Comparison of ENCODE assay signal across 1 cellular context in genomic region chr16:89922884-89923639, GRCh38.
TF ChIP-seq lines count a peak whose summit lies in the region.

TSS of gene TUBB3 (plus strand) at chr16:89923342. CDS start at chr16:89923402, 60 bp downstream.

TF ChIP-seq in HepG2, 621 proteins besides CTCF, POLR2A, EP300 and RAD21 (continued from another document and continues in another):
- TF ChIP-seq ZNF407 (CRISPR knock-in tag; IDR thresholded peaks at IDR 0.05; ENCODE audit: not compliant biosample characterization) (no peak), CHCHD3 (CRISPR knock-in tag; IDR thresholded peaks at IDR 0.05) (peak; percentile 84), NFIC (IDR thresholded peaks at IDR 0.05; ENCODE audit: low read length) (no peak), CENPT (CRISPR knock-in tag; IDR thresholded peaks at IDR 0.05; ENCODE audit: low read depth) (peak; percentile 91), HDAC6 (IDR thresholded peaks at IDR 0.05; ENCODE audit: low read depth, low read length) (no peak), POGZ (CRISPR knock-in tag; IDR thresholded peaks at IDR 0.05) (no peak), IRX3 (CRISPR knock-in tag; IDR thresholded peaks at IDR 0.05; ENCODE audit: borderline replicate concordance, low read depth) (no peak), SIN3B (IDR thresholded peaks at IDR 0.05; ENCODE audit: low read length) (no peak), ZFP91 (CRISPR knock-in tag; IDR thresholded peaks at IDR 0.05; ENCODE audit: borderline replicate concordance) (no peak; the same call in 1 of the 2 replicates), ZNF432 (CRISPR knock-in tag; IDR thresholded peaks at IDR 0.05; ENCODE audit: borderline replicate concordance) (no peak), ZFP41 (CRISPR knock-in tag; IDR thresholded peaks at IDR 0.05; ENCODE audit: borderline replicate concordance) (no peak), ZNF572 (CRISPR knock-in tag; IDR thresholded peaks at IDR 0.05) (0 out of 2 replicates have a peak, but pooled peaks have one; percentile 61), MXD3 (CRISPR knock-in tag; IDR thresholded peaks at IDR 0.05) (no peak; the same call in 1 of the 2 replicates), DR1 (CRISPR knock-in tag; IDR thresholded peaks at IDR 0.05) (peak; percentile 75), ZFP82 (CRISPR knock-in tag; IDR thresholded peaks at IDR 0.05; ENCODE audit: borderline replicate concordance) (peak; percentile 74), ISX (CRISPR knock-in tag; conservative IDR thresholded peaks at IDR 0.05) (no peak), TEAD3 (CRISPR knock-in tag; optimal IDR thresholded peaks at IDR 0.05; ENCODE audit: borderline replicate concordance) (no peak), PREB (CRISPR knock-in tag; IDR thresholded peaks at IDR 0.05) (no peak), GATA4 (IDR thresholded peaks at IDR 0.05; ENCODE audit: borderline replicate concordance, low read depth) (peak; percentile 92), ZNF672 (CRISPR knock-in tag; IDR thresholded peaks at IDR 0.05) (no peak), KLF12 (CRISPR knock-in tag; IDR thresholded peaks at IDR 0.05; ENCODE audit: borderline replicate concordance) (no peak), SRSF9 (IDR thresholded peaks at IDR 0.05; ENCODE audit: borderline replicate concordance, insufficient read depth, low read depth, low read length, poor library complexity, severe bottlenecking) (no peak), ZBTB4 (CRISPR knock-in tag; IDR thresholded peaks at IDR 0.05; ENCODE audit: borderline replicate concordance) (0 out of 2 replicates have a peak, but pooled peaks have one; percentile 20), SMAD3 (CRISPR knock-in tag; IDR thresholded peaks at IDR 0.05) (no peak), FIP1L1 (IDR thresholded peaks at IDR 0.05; ENCODE audit: borderline replicate concordance, insufficient read depth, low read depth, low read length) (no peak), SNAI1 (CRISPR knock-in tag; IDR thresholded peaks at IDR 0.05; ENCODE audit: borderline replicate concordance) (no peak), AHDC1 (CRISPR knock-in tag; IDR thresholded peaks at IDR 0.05; ENCODE audit: borderline replicate concordance) (no peak), ZNF710 (CRISPR knock-in tag; IDR thresholded peaks at IDR 0.05; ENCODE audit: borderline replicate concordance) (0 out of 2 replicates have a peak, but pooled peaks have one; percentile 51), CBX5 (CRISPR knock-in tag; IDR thresholded peaks at IDR 0.05; ENCODE audit: borderline replicate concordance) (no peak), FLYWCH1 (CRISPR knock-in tag; IDR thresholded peaks at IDR 0.05) (peak; percentile 81; the same call in 1 of the 2 replicates), MAFG (CRISPR knock-in tag; IDR thresholded peaks at IDR 0.05) (no peak), ZNF747 (CRISPR knock-in tag; IDR thresholded peaks at IDR 0.05; ENCODE audit: borderline replicate concordance) (no peak)
